In the genomic region with DNA sequence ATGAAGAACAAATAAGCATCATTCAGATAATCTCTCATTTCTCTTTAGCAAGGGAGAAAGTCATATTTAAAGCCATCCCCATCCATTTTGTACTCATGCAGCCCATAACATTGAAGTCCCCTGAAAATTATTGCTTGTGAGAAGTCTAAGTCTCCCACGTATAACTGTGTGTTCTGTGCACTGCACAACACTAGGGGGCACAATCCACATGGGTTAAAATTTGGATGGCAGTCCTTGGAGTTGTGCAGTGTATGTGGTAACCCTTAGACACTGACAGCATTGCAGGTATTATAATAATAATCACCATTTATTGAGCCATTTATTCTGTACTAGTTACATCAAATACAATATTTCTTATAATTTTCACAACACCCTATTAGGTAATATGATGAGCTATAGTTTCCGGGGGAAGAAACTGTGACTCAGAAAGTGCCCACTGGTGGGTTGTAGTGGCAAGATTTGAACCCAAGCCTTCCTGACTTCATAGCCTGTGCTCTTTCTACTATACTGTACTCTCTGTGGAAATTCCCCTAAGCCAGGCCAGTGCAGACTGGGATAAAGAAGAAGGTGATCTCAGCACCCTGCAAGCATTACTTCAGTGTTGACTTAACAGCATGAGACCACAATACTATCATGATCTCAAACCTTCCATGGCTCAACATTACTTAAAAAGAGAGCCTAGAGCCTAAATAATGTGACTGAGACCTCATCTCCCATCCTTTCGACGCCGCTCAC, we compare ENCODE assay signal across 9 cellular contexts. TPM values are rescaled to one million over a fixed set of nuclear protein-coding genes. Genes with fewer than 3 reads are reported as not detected.
DNase-seq lines count a peak whose midpoint lies in the region; ATAC-seq, FAIRE-seq and TF ChIP-seq lines count a peak whose summit lies in the region.
"Had no signal": no experiment of that assay in that cellular context is flagged by ENCODE, and none has a peak within 500 bp of the region (broad histone marks: within the 10 kb centered on the region; RNA-seq: fewer than 3 reads in every experiment).

No MANE protein-coding gene starts in this region.

- H3K14ac ChIP-seq in H1 (ENCODE audit: insufficient read length) = no peak overlapping the region

- no peak overlapping the region for H2BK12ac ChIP-seq in H1 (ENCODE audit: low read depth, low read length)

- H2BK120ac ChIP-seq in H1 (replicated peaks; ENCODE audit: low read depth, low read length) = no peak overlapping the region

- H3K27ac ChIP-seq in A549 (no peak overlapping the region), C4-2B (no peak overlapping the region), H1 (ENCODE audit: low read depth, low read length) (no peak overlapping the region), heart right ventricle (no peak overlapping the region)

- H4K91ac ChIP-seq in H1 (replicated peaks; ENCODE audit: insufficient read length, low read length) = no peak overlapping the region

- H4K20me1 ChIP-seq in H1 (replicated peaks in 1 of 2; ENCODE audit: control insufficient read depth in 1 of 2, insufficient read depth in 2 of 2, low read length in 2 of 2) = no peaks in the 10 kb centered on the region

- no peak overlapping the region for H4K5ac ChIP-seq in H1 (ENCODE audit: insufficient read length, low read depth, low read length)

- no peaks in the 10 kb centered on the region for H3K79me1 ChIP-seq in H1 (ENCODE audit: low read depth, low read length)

- H2BK15ac ChIP-seq in H1 (ENCODE audit: low read length) = no peak overlapping the region

- H3K4me1 ChIP-seq in A549 (no peaks in the 10 kb centered on the region), H1 (replicated peaks in 1 of 4; ENCODE audit: control insufficient read depth in 3 of 4, insufficient read depth in 4 of 4, low read length in 3 of 4) (no peaks in the 10 kb centered on the region), heart right ventricle (peaks cover 0 to 16% (median 0%) of the 10 kb centered on the region in 9 donors)

- no peaks in the 10 kb centered on the region for H3K36me3 ChIP-seq in H1 (ENCODE audit: control insufficient read depth in 2 of 4, insufficient read depth in 4 of 4, low read length in 3 of 4)
- H3K36me3 ChIP-seq in heart right ventricle = no peaks in the 10 kb centered on the region

- H3K9ac ChIP-seq in H1 (replicated peaks in 1 of 4; ENCODE audit: extremely low read depth in 1 of 4, low read depth in 3 of 4, low read length in 3 of 4) = no peak overlapping the region

- H3K27me3 ChIP-seq in H1 (replicated peaks in 1 of 4; ENCODE audit: control insufficient read depth in 3 of 4, extremely low read depth in 1 of 4, insufficient read depth in 3 of 4, low read length in 3 of 4) = no peaks in the 10 kb centered on the region
- no peaks in the 10 kb centered on the region for H3K27me3 ChIP-seq in heart right ventricle

- intact Hi-C loops in heart right ventricle (cut with DNase I) = no loop called here

- TF ChIP-seq RAD21 in A549 (conservative IDR thresholded peaks at IDR 0.05 in 1 of 2, IDR thresholded peaks at IDR 0.05 in 1 of 2) = peak; percentile 21 to 34; a peak in 3 of 5 replicates
- TF ChIP-seq RAD21 in H1 (IDR thresholded peaks at IDR 0.05 in 1 of 2, conservative IDR thresholded peaks at IDR 0.05 in 1 of 2; ENCODE audit: low read depth in 2 of 2, low read length in 2 of 2) = peak; percentile 57 to 69

- TF ChIP-seq EP300 in A549 (IDR thresholded peaks at IDR 0.05) (no peak), H1 (IDR thresholded peaks at IDR 0.05; ENCODE audit: borderline replicate concordance in 1 of 2, low read depth in 2 of 2, low read length in 2 of 2) (no peak)

- DNase-seq in A549 (ENCODE audit: low read depth in 1 of 2, low spot score in 1 of 2) = peak in 1 of 2 experiments; percentile 12
- peak; percentile 42 for DNase-seq in NAMALWA (ENCODE audit: low spot score)
- DNase-seq in H1 (ENCODE audit: low read depth in 1 of 2, low spot score in 2 of 2) = no peak
- DNase-seq in medulla oblongata (ENCODE audit: extremely low spot score) = no peak
- no peak for DNase-seq in omental fat pad (ENCODE audit: low spot score)
- no peak for DNase-seq in heart right ventricle
- DNase-seq: SW 1271 had no signal

- TF ChIP-seq POLR2A in A549 (IDR thresholded peaks at IDR 0.05; ENCODE audit: low read length) = no peak
- TF ChIP-seq POLR2A in H1 (IDR thresholded peaks at IDR 0.05; ENCODE audit: control extremely low read depth in 1 of 2, low read depth in 2 of 2, low read length in 2 of 2) = no peak

- H3K9me3 ChIP-seq in A549 (no peaks in the 10 kb centered on the region), H1 (ENCODE audit: insufficient read depth in 2 of 2, low read depth in 1 of 2, low read length in 1 of 2) (no peaks in the 10 kb centered on the region), heart right ventricle (no peaks in the 10 kb centered on the region)

- H2AFZ ChIP-seq in H1 (ENCODE audit: low read length) = no peak overlapping the region

- WGBS in A549 (ENCODE audit: missing lambda C conversion rate) = 61% methylated on average over 4 of the region's 5 CpGs
- 64% methylated on average over 5 of the region's 5 CpGs; no CpG with 5 or more reads in 1 of the 2 experiments for WGBS in H1 (ENCODE audit: extremely low coverage in 1 of 2, insufficient coverage in 1 of 2, insufficient read length in 1 of 2, insufficient replicate concordance in 2 of 2, low coverage in 1 of 2, low lambda C conversion rate in 2 of 2, missing lambda C conversion rate in 1 of 2), 2 experiments
- 70 to 82% methylated on average over 5 of the region's 5 CpGs for WGBS in heart right ventricle, 2 donors

- H3K4ac ChIP-seq in H1 (replicated peaks; ENCODE audit: insufficient read length, low read depth, low read length) = no peak overlapping the region

- ATAC-seq in A549 (peak; percentile 74 to 78; a peak in 5 of 6 replicates), GM21576 (IDR thresholded peaks at IDR 0.05; ENCODE audit: unreplicated experiment) (no peak), omental fat pad (ENCODE audit: low FRiP score) (no peak), heart right ventricle (no peak)

- H3K23me2 ChIP-seq in H1 (ENCODE audit: low read depth, low read length) = no peaks in the 10 kb centered on the region

- peak; percentile 19; the same call in 2 of the 3 replicates for TF ChIP-seq CTCF in A549 (IDR thresholded peaks at IDR 0.05)
- peak; percentile 31 for TF ChIP-seq CTCF in C4-2B (conservative IDR thresholded peaks at IDR 0.05)
- peak; percentile 3 to 64 (median 52) for TF ChIP-seq CTCF in H1 (IDR thresholded peaks at IDR 0.05; ENCODE audit: control extremely low read depth in 1 of 3, insufficient read depth in 1 of 3, low read depth in 1 of 3, low read length in 3 of 3)
- TF ChIP-seq CTCF in omental fat pad (IDR thresholded peaks at IDR 0.05) = no peak
- TF ChIP-seq CTCF in heart right ventricle (IDR thresholded peaks at IDR 0.05) = no peak

- H3K4me2 ChIP-seq in A549 (no peak overlapping the region), H1 (ENCODE audit: insufficient read depth in 1 of 2, low read depth in 2 of 2, low read length in 2 of 2) (no peak overlapping the region)

- H3K18ac ChIP-seq in H1 (ENCODE audit: extremely low read depth, low read length) = no peak overlapping the region

- FAIRE-seq in A549 (lab: Jason Lieb, UNC) (no peak), H1 (lab: Jason Lieb, UNC) (no peak)

- H2BK5ac ChIP-seq in H1 (ENCODE audit: low read depth, low read length) = no peak overlapping the region

- POLR2A ChIA-PET in A549 (lab: Yijun Ruan, JAX) = no interaction called here
- POLR2A ChIA-PET in H1 (lab: Charles Lee; ENCODE audit: partially characterized antibody) = no interaction called here

- H3K23ac ChIP-seq in H1 (ENCODE audit: insufficient read length) = no peak overlapping the region

- no peaks in the 10 kb centered on the region for H3K79me2 ChIP-seq in H1 (ENCODE audit: control insufficient read depth in 1 of 2, insufficient read depth in 2 of 2, low read length in 2 of 2)

- H3K4me3 ChIP-seq in A549 (no peak overlapping the region), H1 (ENCODE audit: extremely low read depth in 1 of 4, insufficient read depth in 2 of 4, low read depth in 3 of 4, low read length in 4 of 4) (no peak overlapping the region), heart right ventricle (no peak overlapping the region)

- CTCF ChIA-PET in A549 (lab: Yijun Ruan, JAX) (interaction anchor here (0.7 kb wide), 1 partner anchor 111 kb away, joined by 3 read pairs; no protein-coding TSS in a partner anchor), H1 (lab: Charles Lee; ENCODE audit: partially characterized antibody) (interaction anchor here (0.5 to 7.6 kb wide), 20 partner anchors 8 to 979 kb away, joined by 3 to 53 read pairs (median 4); no protein-coding TSS in a partner anchor)

- no peak overlapping the region for H4K8ac ChIP-seq in H1 (ENCODE audit: extremely low read depth, insufficient read depth, low read length)

- no peak overlapping the region for H3K56ac ChIP-seq in H1 (replicated peaks; ENCODE audit: insufficient read length, low read depth, low read length)

- no peak overlapping the region for H2BK20ac ChIP-seq in H1 (ENCODE audit: low read length)

- H2AK5ac ChIP-seq in H1 (ENCODE audit: low read depth, low read length) = no peak overlapping the region

TF ChIP-seq in H1, 55 proteins besides CTCF, POLR2A, EP300 and RAD21 (continues in another document):
- TF ChIP-seq ASH2L (IDR thresholded peaks at IDR 0.05; ENCODE audit: low read length) (no peak), SRF (IDR thresholded peaks at IDR 0.05; ENCODE audit: low read depth, low read length) (no peak), JUND (IDR thresholded peaks at IDR 0.05; ENCODE audit: low read length) (no peak), BCL11A (IDR thresholded peaks at IDR 0.05; ENCODE audit: low read depth in 2 of 2, low read length in 2 of 2) (no peak), SP1 (IDR thresholded peaks at IDR 0.05; ENCODE audit: low read depth, low read length) (no peak)

RNA-seq across cellular contexts. Expression of gene KCNAB1, which starts 15.7 kb away (rescaled TPM):
- polyA plus RNA-seq in A549 (2011; rRNA removed) = not detected in 2 replicates
- polyA plus RNA-seq in A549 (2012; cell fraction: cytosol; rRNA removed) = not detected in 2 replicates
- not detected in 2 replicates for polyA plus RNA-seq in A549 (2012; cell fraction: nucleus; rRNA removed)
- polyA plus RNA-seq in A549 (2017; fragmentation: RNase III; extraction: RNeasy Plus Mini Kit Qiagen cat#74134 plus additional on column Dnase treatment) = not detected in 3 replicates
- not detected in 2 replicates for polyA minus RNA-seq in A549 (2011; rRNA and poly(A)+ RNA removed)
- total RNA-seq in H1 (2021; fragmentation: NEBNext Ultra II Directional; extraction: Animal tissue kit (Norgen Biotek cat#: 25700)) = 2.3 and 2.4 TPM in 2 replicates
- polyA plus RNA-seq in H1 (2011; rRNA removed) = 0.31 and 0.51 TPM in 2 replicates
- polyA plus RNA-seq in H1 (2011; cell fraction: cytosol; rRNA removed) = 0.37 TPM
- 0.33 TPM for polyA plus RNA-seq in H1 (2011; cell fraction: nucleus; rRNA removed)
- polyA plus RNA-seq in H1 (2012, experiment 1 of 2) = 1.2 to 2.2 TPM (median 1.8 TPM) in 4 replicates
- 0.07 TPM for polyA plus RNA-seq in H1 (2012, experiment 2 of 2)
- 0.79 TPM for polyA plus RNA-seq in H1 (2013, experiment 1 of 2)
- 0.53 TPM for polyA plus RNA-seq in H1 (2013, experiment 2 of 2)
- polyA minus RNA-seq in H1 (2011; rRNA and poly(A)+ RNA removed) = 1.5 and 2.1 TPM in 2 replicates
- polyA minus RNA-seq in H1 (2011; cell fraction: cytosol; rRNA and poly(A)+ RNA removed) = 1.5 TPM
- polyA minus RNA-seq in H1 (2011; cell fraction: nucleus; rRNA and poly(A)+ RNA removed) = 3.2 TPM
- total RNA-seq in omental fat pad = 10 to 100 TPM in 1 of 4 donors, 1 to 10 TPM in 3; 2.2 to 12.6 (median 5.7) TPM
- total RNA-seq in heart right ventricle = 1 to 10 TPM; 1.6 to 5.0 (median 3.0) TPM
- polyA plus RNA-seq in heart right ventricle = 1 to 10 TPM; 1.4 to 2.5 TPM

Comparison
In these comparisons a context has a peak if more than half of its experiments do, and no peak if none do; other contexts are left out.
1. ATAC-seq: peak in A549 (2 of 2); none in GM21576 (single experiment), omental fat pad (single experiment) and heart right ventricle (0 of 8).
2. CTCF ChIP-seq: peak in A549 (single experiment), C4-2B (single experiment) and H1 (3 of 3); none in omental fat pad (0 of 3) and heart right ventricle (0 of 9).
3. Of the 18 proteins assayed by ChIP-seq in both H1 and A549: peak only in H1: none; only in A549: none; in both: CTCF and RAD21; in neither: 16.